1 cellular context compared by ENCODE assay signal in the genomic region with DNA sequence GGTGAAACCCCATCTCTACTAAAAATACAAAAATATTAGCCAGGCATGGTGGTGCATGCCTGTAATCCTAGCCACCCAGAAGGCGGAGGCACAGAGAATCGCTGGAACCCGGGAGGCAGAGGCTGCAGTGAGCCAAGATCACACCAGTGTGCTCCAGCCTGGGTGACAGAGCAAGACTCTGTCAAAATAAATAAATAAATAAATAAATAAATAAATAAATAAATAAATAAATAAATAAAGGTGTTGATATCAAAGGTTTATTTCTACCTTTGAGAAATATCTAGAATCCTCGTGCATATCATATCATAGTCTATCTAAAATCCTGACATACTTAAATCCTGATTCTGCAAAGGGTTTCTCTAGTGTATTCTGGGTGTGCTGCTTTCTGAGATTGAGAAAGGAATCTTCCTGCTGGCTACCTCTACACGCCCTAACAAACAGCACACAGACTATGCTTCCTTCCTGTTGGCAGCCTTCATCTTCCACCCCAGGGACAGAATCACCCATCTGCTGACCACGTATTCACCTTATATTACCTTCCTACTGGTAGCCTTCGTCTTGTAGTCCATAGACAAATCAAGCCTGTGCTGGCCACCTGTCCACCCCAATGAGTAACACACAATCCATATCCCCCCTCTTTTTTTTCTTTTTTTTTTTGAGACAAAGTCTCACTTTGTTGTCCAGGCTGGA.
TF ChIP-seq lines count a peak whose summit lies in the region.

No MANE protein-coding gene starts in this region.

TF ChIP-seq in HEK293, 187 proteins besides CTCF, POLR2A, EP300 and RAD21 (continued from another document and continues in another):
- TF ChIP-seq, protein P1, sequence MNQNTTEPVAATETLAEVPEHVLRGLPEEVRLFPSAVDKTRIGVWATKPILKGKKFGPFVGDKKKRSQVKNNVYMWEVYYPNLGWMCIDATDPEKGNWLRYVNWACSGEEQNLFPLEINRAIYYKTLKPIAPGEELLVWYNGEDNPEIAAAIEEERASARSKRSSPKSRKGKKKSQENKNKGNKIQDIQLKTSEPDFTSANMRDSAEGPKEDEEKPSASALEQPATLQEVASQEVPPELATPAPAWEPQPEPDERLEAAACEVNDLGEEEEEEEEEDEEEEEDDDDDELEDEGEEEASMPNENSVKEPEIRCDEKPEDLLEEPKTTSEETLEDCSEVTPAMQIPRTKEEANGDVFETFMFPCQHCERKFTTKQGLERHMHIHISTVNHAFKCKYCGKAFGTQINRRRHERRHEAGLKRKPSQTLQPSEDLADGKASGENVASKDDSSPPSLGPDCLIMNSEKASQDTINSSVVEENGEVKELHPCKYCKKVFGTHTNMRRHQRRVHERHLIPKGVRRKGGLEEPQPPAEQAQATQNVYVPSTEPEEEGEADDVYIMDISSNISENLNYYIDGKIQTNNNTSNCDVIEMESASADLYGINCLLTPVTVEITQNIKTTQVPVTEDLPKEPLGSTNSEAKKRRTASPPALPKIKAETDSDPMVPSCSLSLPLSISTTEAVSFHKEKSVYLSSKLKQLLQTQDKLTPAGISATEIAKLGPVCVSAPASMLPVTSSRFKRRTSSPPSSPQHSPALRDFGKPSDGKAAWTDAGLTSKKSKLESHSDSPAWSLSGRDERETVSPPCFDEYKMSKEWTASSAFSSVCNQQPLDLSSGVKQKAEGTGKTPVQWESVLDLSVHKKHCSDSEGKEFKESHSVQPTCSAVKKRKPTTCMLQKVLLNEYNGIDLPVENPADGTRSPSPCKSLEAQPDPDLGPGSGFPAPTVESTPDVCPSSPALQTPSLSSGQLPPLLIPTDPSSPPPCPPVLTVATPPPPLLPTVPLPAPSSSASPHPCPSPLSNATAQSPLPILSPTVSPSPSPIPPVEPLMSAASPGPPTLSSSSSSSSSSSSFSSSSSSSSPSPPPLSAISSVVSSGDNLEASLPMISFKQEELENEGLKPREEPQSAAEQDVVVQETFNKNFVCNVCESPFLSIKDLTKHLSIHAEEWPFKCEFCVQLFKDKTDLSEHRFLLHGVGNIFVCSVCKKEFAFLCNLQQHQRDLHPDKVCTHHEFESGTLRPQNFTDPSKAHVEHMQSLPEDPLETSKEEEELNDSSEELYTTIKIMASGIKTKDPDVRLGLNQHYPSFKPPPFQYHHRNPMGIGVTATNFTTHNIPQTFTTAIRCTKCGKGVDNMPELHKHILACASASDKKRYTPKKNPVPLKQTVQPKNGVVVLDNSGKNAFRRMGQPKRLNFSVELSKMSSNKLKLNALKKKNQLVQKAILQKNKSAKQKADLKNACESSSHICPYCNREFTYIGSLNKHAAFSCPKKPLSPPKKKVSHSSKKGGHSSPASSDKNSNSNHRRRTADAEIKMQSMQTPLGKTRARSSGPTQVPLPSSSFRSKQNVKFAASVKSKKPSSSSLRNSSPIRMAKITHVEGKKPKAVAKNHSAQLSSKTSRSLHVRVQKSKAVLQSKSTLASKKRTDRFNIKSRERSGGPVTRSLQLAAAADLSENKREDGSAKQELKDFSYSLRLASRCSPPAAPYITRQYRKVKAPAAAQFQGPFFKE (tag by site-specific recombination; IDR thresholded peaks at IDR 0.05; ENCODE audit: borderline replicate concordance) = no peak
- no peak for TF ChIP-seq ZNF747 (tag by site-specific recombination; IDR thresholded peaks at IDR 0.05)
- TF ChIP-seq ZNF324 (tag by site-specific recombination; IDR thresholded peaks at IDR 0.05) = 0 out of 2 replicates have a peak, but pooled peaks have one; percentile 54
- TF ChIP-seq, protein P2, sequence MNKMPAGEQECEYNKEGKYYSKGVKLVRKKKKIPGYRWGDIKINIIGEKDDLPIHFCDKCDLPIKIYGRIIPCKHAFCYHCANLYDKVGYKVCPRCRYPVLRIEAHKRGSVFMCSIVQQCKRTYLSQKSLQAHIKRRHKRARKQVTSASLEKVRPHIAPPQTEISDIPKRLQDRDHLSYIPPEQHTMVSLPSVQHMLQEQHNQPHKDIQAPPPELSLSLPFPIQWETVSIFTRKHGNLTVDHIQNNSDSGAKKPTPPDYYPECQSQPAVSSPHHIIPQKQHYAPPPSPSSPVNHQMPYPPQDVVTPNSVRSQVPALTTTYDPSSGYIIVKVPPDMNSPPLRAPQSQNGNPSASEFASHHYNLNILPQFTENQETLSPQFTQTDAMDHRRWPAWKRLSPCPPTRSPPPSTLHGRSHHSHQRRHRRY (tag by site-specific recombination; IDR thresholded peaks at IDR 0.05) = 0 out of 2 replicates have a peak, but pooled peaks have one; percentile 54
- peak; percentile 93 for TF ChIP-seq ZNF19 (tag by site-specific recombination; IDR thresholded peaks at IDR 0.05; ENCODE audit: low read depth)
- TF ChIP-seq MZF1 (tag by site-specific recombination; IDR thresholded peaks at IDR 0.05; ENCODE audit: borderline replicate concordance) = peak; percentile 83; the same call in 1 of the 2 replicates
- peak; percentile 59; the same call in 1 of the 2 replicates for TF ChIP-seq BCL11A (tag by site-specific recombination; IDR thresholded peaks at IDR 0.05; ENCODE audit: low read depth)
- TF ChIP-seq SP2 (tag by site-specific recombination; IDR thresholded peaks at IDR 0.05) = no peak
- TF ChIP-seq ZNF549 (tag by site-specific recombination; IDR thresholded peaks at IDR 0.05) = no peak
- peak; percentile 89; the same call in 1 of the 2 replicates for TF ChIP-seq OVOL3 (tag by site-specific recombination; IDR thresholded peaks at IDR 0.05)
- TF ChIP-seq ZNF239 (tag by site-specific recombination; IDR thresholded peaks at IDR 0.05) = no peak
- TF ChIP-seq ZBTB21 (tag by site-specific recombination; IDR thresholded peaks at IDR 0.05) = peak; percentile 80
- TF ChIP-seq, protein P3, sequence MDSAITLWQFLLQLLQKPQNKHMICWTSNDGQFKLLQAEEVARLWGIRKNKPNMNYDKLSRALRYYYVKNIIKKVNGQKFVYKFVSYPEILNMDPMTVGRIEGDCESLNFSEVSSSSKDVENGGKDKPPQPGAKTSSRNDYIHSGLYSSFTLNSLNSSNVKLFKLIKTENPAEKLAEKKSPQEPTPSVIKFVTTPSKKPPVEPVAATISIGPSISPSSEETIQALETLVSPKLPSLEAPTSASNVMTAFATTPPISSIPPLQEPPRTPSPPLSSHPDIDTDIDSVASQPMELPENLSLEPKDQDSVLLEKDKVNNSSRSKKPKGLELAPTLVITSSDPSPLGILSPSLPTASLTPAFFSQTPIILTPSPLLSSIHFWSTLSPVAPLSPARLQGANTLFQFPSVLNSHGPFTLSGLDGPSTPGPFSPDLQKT (IDR thresholded peaks at IDR 0.05; ENCODE audit: borderline replicate concordance, low read depth, low read length) = no peak
- TF ChIP-seq MEIS1 (CRISPR knock-in tag; IDR thresholded peaks at IDR 0.05; ENCODE audit: borderline replicate concordance) = no peak
- TF ChIP-seq ZNF544 (tag by site-specific recombination; IDR thresholded peaks at IDR 0.05) = no peak
- TF ChIP-seq ZNF292 (tag by site-specific recombination; IDR thresholded peaks at IDR 0.05; ENCODE audit: borderline replicate concordance, low read depth) = peak; percentile 100
- TF ChIP-seq, protein P4, sequence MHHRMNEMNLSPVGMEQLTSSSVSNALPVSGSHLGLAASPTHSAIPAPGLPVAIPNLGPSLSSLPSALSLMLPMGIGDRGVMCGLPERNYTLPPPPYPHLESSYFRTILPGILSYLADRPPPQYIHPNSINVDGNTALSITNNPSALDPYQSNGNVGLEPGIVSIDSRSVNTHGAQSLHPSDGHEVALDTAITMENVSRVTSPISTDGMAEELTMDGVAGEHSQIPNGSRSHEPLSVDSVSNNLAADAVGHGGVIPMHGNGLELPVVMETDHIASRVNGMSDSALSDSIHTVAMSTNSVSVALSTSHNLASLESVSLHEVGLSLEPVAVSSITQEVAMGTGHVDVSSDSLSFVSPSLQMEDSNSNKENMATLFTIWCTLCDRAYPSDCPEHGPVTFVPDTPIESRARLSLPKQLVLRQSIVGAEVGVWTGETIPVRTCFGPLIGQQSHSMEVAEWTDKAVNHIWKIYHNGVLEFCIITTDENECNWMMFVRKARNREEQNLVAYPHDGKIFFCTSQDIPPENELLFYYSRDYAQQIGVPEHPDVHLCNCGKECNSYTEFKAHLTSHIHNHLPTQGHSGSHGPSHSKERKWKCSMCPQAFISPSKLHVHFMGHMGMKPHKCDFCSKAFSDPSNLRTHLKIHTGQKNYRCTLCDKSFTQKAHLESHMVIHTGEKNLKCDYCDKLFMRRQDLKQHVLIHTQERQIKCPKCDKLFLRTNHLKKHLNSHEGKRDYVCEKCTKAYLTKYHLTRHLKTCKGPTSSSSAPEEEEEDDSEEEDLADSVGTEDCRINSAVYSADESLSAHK (tag by site-specific recombination; IDR thresholded peaks at IDR 0.05) = peak; percentile 31; the same call in 1 of the 2 replicates
- TF ChIP-seq, protein P5, sequence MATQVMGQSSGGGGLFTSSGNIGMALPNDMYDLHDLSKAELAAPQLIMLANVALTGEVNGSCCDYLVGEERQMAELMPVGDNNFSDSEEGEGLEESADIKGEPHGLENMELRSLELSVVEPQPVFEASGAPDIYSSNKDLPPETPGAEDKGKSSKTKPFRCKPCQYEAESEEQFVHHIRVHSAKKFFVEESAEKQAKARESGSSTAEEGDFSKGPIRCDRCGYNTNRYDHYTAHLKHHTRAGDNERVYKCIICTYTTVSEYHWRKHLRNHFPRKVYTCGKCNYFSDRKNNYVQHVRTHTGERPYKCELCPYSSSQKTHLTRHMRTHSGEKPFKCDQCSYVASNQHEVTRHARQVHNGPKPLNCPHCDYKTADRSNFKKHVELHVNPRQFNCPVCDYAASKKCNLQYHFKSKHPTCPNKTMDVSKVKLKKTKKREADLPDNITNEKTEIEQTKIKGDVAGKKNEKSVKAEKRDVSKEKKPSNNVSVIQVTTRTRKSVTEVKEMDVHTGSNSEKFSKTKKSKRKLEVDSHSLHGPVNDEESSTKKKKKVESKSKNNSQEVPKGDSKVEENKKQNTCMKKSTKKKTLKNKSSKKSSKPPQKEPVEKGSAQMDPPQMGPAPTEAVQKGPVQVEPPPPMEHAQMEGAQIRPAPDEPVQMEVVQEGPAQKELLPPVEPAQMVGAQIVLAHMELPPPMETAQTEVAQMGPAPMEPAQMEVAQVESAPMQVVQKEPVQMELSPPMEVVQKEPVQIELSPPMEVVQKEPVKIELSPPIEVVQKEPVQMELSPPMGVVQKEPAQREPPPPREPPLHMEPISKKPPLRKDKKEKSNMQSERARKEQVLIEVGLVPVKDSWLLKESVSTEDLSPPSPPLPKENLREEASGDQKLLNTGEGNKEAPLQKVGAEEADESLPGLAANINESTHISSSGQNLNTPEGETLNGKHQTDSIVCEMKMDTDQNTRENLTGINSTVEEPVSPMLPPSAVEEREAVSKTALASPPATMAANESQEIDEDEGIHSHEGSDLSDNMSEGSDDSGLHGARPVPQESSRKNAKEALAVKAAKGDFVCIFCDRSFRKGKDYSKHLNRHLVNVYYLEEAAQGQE (tag by site-specific recombination; IDR thresholded peaks at IDR 0.05) = peak; percentile 90
- TF ChIP-seq ZSCAN30 (tag by site-specific recombination; IDR thresholded peaks at IDR 0.05) = no peak
- 0 out of 2 replicates have a peak, but pooled peaks have one; percentile 54 for TF ChIP-seq ZNF670 (tag by site-specific recombination; IDR thresholded peaks at IDR 0.05; ENCODE audit: low read depth)
- TF ChIP-seq ZNF837 (tag by site-specific recombination; IDR thresholded peaks at IDR 0.05) = no peak
- TF ChIP-seq ZNF146 (tag by site-specific recombination; IDR thresholded peaks at IDR 0.05) = peak; percentile 65; the same call in 1 of the 2 replicates
- TF ChIP-seq, protein P6, sequence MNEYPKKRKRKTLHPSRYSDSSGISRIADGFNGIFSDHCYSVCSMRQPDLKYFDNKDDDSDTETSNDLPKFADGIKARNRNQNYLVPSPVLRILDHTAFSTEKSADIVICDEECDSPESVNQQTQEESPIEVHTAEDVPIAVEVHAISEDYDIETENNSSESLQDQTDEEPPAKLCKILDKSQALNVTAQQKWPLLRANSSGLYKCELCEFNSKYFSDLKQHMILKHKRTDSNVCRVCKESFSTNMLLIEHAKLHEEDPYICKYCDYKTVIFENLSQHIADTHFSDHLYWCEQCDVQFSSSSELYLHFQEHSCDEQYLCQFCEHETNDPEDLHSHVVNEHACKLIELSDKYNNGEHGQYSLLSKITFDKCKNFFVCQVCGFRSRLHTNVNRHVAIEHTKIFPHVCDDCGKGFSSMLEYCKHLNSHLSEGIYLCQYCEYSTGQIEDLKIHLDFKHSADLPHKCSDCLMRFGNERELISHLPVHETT (tag by site-specific recombination; IDR thresholded peaks at IDR 0.05) = peak; percentile 93
- no peak for TF ChIP-seq EGR2 (tag by site-specific recombination; IDR thresholded peaks at IDR 0.05; ENCODE audit: low read depth)
- TF ChIP-seq ZNF169 (tag by site-specific recombination; IDR thresholded peaks at IDR 0.05) = no peak
- no peak for TF ChIP-seq ZNF48 (tag by site-specific recombination; IDR thresholded peaks at IDR 0.05)
- no peak for TF ChIP-seq ZNF248 (tag by site-specific recombination; IDR thresholded peaks at IDR 0.05)
- TF ChIP-seq ZNF16 (tag by site-specific recombination; IDR thresholded peaks at IDR 0.05; ENCODE audit: low read depth) = no peak
- TF ChIP-seq, protein P7, sequence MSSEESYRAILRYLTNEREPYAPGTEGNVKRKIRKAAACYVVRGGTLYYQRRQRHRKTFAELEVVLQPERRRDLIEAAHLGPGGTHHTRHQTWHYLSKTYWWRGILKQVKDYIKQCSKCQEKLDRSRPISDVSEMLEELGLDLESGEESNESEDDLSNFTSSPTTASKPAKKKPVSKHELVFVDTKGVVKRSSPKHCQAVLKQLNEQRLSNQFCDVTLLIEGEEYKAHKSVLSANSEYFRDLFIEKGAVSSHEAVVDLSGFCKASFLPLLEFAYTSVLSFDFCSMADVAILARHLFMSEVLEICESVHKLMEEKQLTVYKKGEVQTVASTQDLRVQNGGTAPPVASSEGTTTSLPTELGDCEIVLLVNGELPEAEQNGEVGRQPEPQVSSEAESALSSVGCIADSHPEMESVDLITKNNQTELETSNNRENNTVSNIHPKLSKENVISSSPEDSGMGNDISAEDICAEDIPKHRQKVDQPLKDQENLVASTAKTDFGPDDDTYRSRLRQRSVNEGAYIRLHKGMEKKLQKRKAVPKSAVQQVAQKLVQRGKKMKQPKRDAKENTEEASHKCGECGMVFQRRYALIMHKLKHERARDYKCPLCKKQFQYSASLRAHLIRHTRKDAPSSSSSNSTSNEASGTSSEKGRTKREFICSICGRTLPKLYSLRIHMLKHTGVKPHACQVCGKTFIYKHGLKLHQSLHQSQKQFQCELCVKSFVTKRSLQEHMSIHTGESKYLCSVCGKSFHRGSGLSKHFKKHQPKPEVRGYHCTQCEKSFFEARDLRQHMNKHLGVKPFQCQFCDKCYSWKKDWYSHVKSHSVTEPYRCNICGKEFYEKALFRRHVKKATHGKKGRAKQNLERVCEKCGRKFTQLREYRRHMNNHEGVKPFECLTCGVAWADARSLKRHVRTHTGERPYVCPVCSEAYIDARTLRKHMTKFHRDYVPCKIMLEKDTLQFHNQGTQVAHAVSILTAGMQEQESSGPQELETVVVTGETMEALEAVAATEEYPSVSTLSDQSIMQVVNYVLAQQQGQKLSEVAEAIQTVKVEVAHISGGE (tag by site-specific recombination; conservative IDR thresholded peaks at IDR 0.05; ENCODE audit: low read depth) = peak; percentile 93
- TF ChIP-seq ZNF626 (tag by site-specific recombination; IDR thresholded peaks at IDR 0.05) = no peak
- TF ChIP-seq KLF16 (tag by site-specific recombination; IDR thresholded peaks at IDR 0.05) = no peak
- TF ChIP-seq, protein P8, sequence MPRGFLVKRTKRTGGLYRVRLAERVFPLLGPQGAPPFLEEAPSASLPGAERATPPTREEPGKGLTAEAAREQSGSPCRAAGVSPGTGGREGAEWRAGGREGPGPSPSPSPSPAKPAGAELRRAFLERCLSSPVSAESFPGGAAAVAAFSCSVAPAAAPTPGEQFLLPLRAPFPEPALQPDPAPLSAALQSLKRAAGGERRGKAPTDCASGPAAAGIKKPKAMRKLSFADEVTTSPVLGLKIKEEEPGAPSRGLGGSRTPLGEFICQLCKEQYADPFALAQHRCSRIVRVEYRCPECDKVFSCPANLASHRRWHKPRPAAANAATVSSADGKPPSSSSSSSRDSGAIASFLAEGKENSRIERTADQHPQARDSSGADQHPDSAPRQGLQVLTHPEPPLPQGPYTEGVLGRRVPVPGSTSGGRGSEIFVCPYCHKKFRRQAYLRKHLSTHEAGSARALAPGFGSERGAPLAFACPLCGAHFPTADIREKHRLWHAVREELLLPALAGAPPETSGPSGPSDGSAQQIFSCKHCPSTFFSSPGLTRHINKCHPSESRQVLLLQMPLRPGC (tag by site-specific recombination; IDR thresholded peaks at IDR 0.05) = no peak; the same call in 1 of the 2 replicates
